ENCODE assay signal across 2 cellular contexts in genomic region chr17:75830168-75831031, GRCh38.
TF ChIP-seq lines count a peak whose summit lies in the region.

No MANE protein-coding gene starts in this region.

TF ChIP-seq in IMR-90, 13 proteins besides CTCF, POLR2A, EP300 and RAD21:
- TF ChIP-seq RFX5 (IDR thresholded peaks at IDR 0.05; ENCODE audit: low read depth, low read length) (no peak), MAFK (IDR thresholded peaks at IDR 0.05; ENCODE audit: low read depth, low read length) (no peak), ELK1 (IDR thresholded peaks at IDR 0.05; ENCODE audit: borderline replicate concordance, low read depth, low read length) (no peak), MXI1 (IDR thresholded peaks at IDR 0.05; ENCODE audit: borderline replicate concordance, low read depth, low read length) (no peak), MAZ (IDR thresholded peaks at IDR 0.05; ENCODE audit: borderline replicate concordance, low read depth, low read length) (no peak), USF2 (IDR thresholded peaks at IDR 0.05; ENCODE audit: low read depth, low read length) (no peak), CHD1 (IDR thresholded peaks at IDR 0.05; ENCODE audit: low read depth, low read length) (no peak), BHLHE40 (IDR thresholded peaks at IDR 0.05; ENCODE audit: low read depth, low read length) (no peak), RCOR1 (IDR thresholded peaks at IDR 0.05; ENCODE audit: insufficient replicate concordance, low read length) (no peak), CEBPB (IDR thresholded peaks at IDR 0.05; ENCODE audit: low read depth, low read length) (no peak)

TF ChIP-seq in liver, 16 proteins besides CTCF, POLR2A, EP300 and RAD21:
- no peak for TF ChIP-seq FOXA1 (IDR thresholded peaks at IDR 0.05)
- no peak for TF ChIP-seq TAF1 (conservative IDR thresholded peaks at IDR 0.05)
- TF ChIP-seq MAX (IDR thresholded peaks at IDR 0.05), result no peak
- no peak for TF ChIP-seq REST (IDR thresholded peaks at IDR 0.05)
- no peak for TF ChIP-seq NR2F2 (IDR thresholded peaks at IDR 0.05)
- TF ChIP-seq RXRA (IDR thresholded peaks at IDR 0.05), result no peak
- TF ChIP-seq EGR1 (IDR thresholded peaks at IDR 0.05; ENCODE audit: low read depth in 2 of 2), result no peak
- no peak for TF ChIP-seq HNF4A (conservative IDR thresholded peaks at IDR 0.05)
- TF ChIP-seq HNF4G (IDR thresholded peaks at IDR 0.05), result no peak
- no peak for TF ChIP-seq FOXA2 (IDR thresholded peaks at IDR 0.05)
- no peak for TF ChIP-seq ZBTB33 (IDR thresholded peaks at IDR 0.05)
- TF ChIP-seq GABPA (IDR thresholded peaks at IDR 0.05 in 1 of 2, conservative IDR thresholded peaks at IDR 0.05 in 1 of 2), result no peak
- TF ChIP-seq JUND (IDR thresholded peaks at IDR 0.05), result no peak
- TF ChIP-seq SP1 (IDR thresholded peaks at IDR 0.05), result no peak
